6 cellular contexts compared by ENCODE assay signal in genomic region chr3:454986-455385, GRCh38.
"Had no signal": no experiment of that assay in that cellular context is flagged by ENCODE, and none has a peak within 500 bp of the region (broad histone marks: within the 10 kb centered on the region; RNA-seq: fewer than 3 reads in every experiment).

No MANE protein-coding gene starts in this region.

- H3K27ac ChIP-seq: GM23248, HL-60 had no signal

- H3K4me3 ChIP-seq: GM23248, HAP-1 had no signal

- DNase-seq: GM23248, GOT3, H7, HFFc6 had no signal

- H2AFZ ChIP-seq: GM23248 had no signal

- H3K9me3 ChIP-seq: HAP-1 had no signal

- H3K36me3 ChIP-seq: HAP-1 had no signal
